18 cellular contexts compared by ENCODE assay signal in genomic region chr3:153099131-153099530, GRCh38.
DNase-seq lines count a peak whose midpoint lies in the region; ATAC-seq and TF ChIP-seq lines count a peak whose summit lies in the region.
"Had no signal": no experiment of that assay in that cellular context is flagged by ENCODE, and none has a peak within 500 bp of the region (broad histone marks: within the 10 kb centered on the region; RNA-seq: fewer than 3 reads in every experiment).

No MANE protein-coding gene starts in this region.

- peaks cover 65% of the 10 kb centered on the region for H3K4me1 Mint-ChIP-seq in Calu3 (ENCODE audit: low read depth, unreplicated experiment)
- no peaks in the 10 kb centered on the region for H3K4me1 Mint-ChIP-seq in activated CD4-positive, alpha-beta T cell treated with anti-CD3 and anti-CD28 coated beads, Interleukin-2, amount 10 ng/mL, durations not matched to agents 7 days and 5 days
- H3K4me1 Mint-ChIP-seq: B cell; CD8-positive, alpha-beta memory T cell had no signal

- H3K9ac ChIP-seq in mucosa of rectum (ENCODE audit: low read depth in 1 of 2, low read length in 2 of 2): no peak overlapping the region
- H3K9ac ChIP-seq: BLaER1, GM23248 had no signal

- no peaks in the 10 kb centered on the region for H3K27me3 Mint-ChIP-seq in Calu3 (ENCODE audit: unreplicated experiment)
- H3K27me3 Mint-ChIP-seq in activated CD4-positive, alpha-beta T cell treated with anti-CD3 and anti-CD28 coated beads, Interleukin-2, amount 10 ng/mL, durations not matched to agents 7 days and 5 days: no peaks in the 10 kb centered on the region
- H3K27me3 Mint-ChIP-seq: B cell; CD4-positive, CD25-positive, alpha-beta regulatory T cell; CD8-positive, alpha-beta memory T cell had no signal

- POLR2A ChIA-PET in activated CD4-positive, alpha-beta T cell treated with anti-CD3 and anti-CD28 coated beads, Interleukin-2, amount 10 ng/mL, durations not matched to agents 7 days and 5 days (lab: Charles Lee): no interaction called here

- H3K9me3 ChIP-seq in hepatocyte (ENCODE audit: low read depth): no peaks in the 10 kb centered on the region
- no peaks in the 10 kb centered on the region for H3K9me3 ChIP-seq in mucosa of rectum (ENCODE audit: control insufficient read depth in 2 of 2, low read length in 2 of 2)
- H3K9me3 ChIP-seq: BLaER1 had no signal

- no peaks in the 10 kb centered on the region for H3K79me2 ChIP-seq in hepatocyte

- CTCF ChIA-PET in Calu3 (lab: Charles Lee): no interaction called here
- CTCF ChIA-PET in activated CD4-positive, alpha-beta T cell treated with anti-CD3 and anti-CD28 coated beads, Interleukin-2, amount 10 ng/mL, durations not matched to agents 7 days and 5 days (lab: Charles Lee): no interaction called here

- no peaks in the 10 kb centered on the region for H4K20me1 ChIP-seq in hepatocyte (ENCODE audit: insufficient read depth, poor library complexity, severe bottlenecking)
- H4K20me1 ChIP-seq: BLaER1 had no signal

- H3K4me3 Mint-ChIP-seq in Calu3 (ENCODE audit: low read depth, unreplicated experiment): no peak overlapping the region
- no peak overlapping the region for H3K4me3 Mint-ChIP-seq in activated CD4-positive, alpha-beta T cell treated with anti-CD3 and anti-CD28 coated beads, Interleukin-2, amount 10 ng/mL, durations not matched to agents 7 days and 5 days
- H3K4me3 Mint-ChIP-seq: B cell; CD4-positive, CD25-positive, alpha-beta regulatory T cell; CD8-positive, alpha-beta memory T cell had no signal

- peaks cover 8% of the 10 kb centered on the region for H3K36me3 Mint-ChIP-seq in Calu3 (ENCODE audit: insufficient read depth, unreplicated experiment)
- no peaks in the 10 kb centered on the region for H3K36me3 Mint-ChIP-seq in activated CD4-positive, alpha-beta T cell treated with anti-CD3 and anti-CD28 coated beads, Interleukin-2, amount 10 ng/mL, durations not matched to agents 7 days and 5 days (ENCODE audit: low read depth)
- H3K36me3 Mint-ChIP-seq: CD4-positive, CD25-positive, alpha-beta regulatory T cell; CD8-positive, alpha-beta memory T cell had no signal

- TF ChIP-seq CTCF in Calu3 (IDR thresholded peaks at IDR 0.05; ENCODE audit: unreplicated experiment): no peak
- TF ChIP-seq CTCF in hepatocyte (IDR thresholded peaks at IDR 0.05; ENCODE audit: poor library complexity): no peak

- H3K27ac Mint-ChIP-seq in Calu3 (ENCODE audit: unreplicated experiment): peak overlapping the region; percentile 66
- no peak overlapping the region for H3K27ac Mint-ChIP-seq in activated CD4-positive, alpha-beta T cell treated with anti-CD3 and anti-CD28 coated beads, Interleukin-2, amount 10 ng/mL, durations not matched to agents 7 days and 5 days
- H3K27ac Mint-ChIP-seq: B cell; CD4-positive, CD25-positive, alpha-beta regulatory T cell; CD8-positive, alpha-beta memory T cell had no signal

- no peaks in the 10 kb centered on the region for H3K9me3 Mint-ChIP-seq in Calu3 (ENCODE audit: low read depth, unreplicated experiment)
- H3K9me3 Mint-ChIP-seq in activated CD4-positive, alpha-beta T cell treated with anti-CD3 and anti-CD28 coated beads, Interleukin-2, amount 10 ng/mL, durations not matched to agents 7 days and 5 days: no peaks in the 10 kb centered on the region
- H3K9me3 Mint-ChIP-seq: CD8-positive, alpha-beta memory T cell had no signal

- H3K36me3 ChIP-seq in hepatocyte (replicated peaks; ENCODE audit: insufficient read depth, low read depth) (no peaks in the 10 kb centered on the region), mucosa of rectum (ENCODE audit: control insufficient read depth in 2 of 2, insufficient read depth in 2 of 2, low read length in 2 of 2) (no peaks in the 10 kb centered on the region)
- H3K36me3 ChIP-seq: BLaER1 had no signal

- ATAC-seq in HG03108 (IDR thresholded peaks at IDR 0.05; ENCODE audit: unreplicated experiment) (no peak), GM19324 (IDR thresholded peaks at IDR 0.05; ENCODE audit: low FRiP score, unreplicated experiment) (no peak)

- H3K4me3 ChIP-seq in hepatocyte (no peak overlapping the region), mucosa of rectum (ENCODE audit: low read length in 2 of 2) (no peak overlapping the region)
- H3K4me3 ChIP-seq: BLaER1, GM23248 had no signal

- H3K9me2 ChIP-seq in hepatocyte (replicated peaks; ENCODE audit: insufficient read depth): no peaks in the 10 kb centered on the region

- H3K4me2 ChIP-seq in hepatocyte: no peak overlapping the region
- H3K4me2 ChIP-seq: BLaER1 had no signal

- DNase-seq in Calu3 (no peak), hepatocyte (ENCODE audit: low spot score) (no peak)
- no peak for DNase-seq in activated CD4-positive, alpha-beta T cell treated with anti-CD3 and anti-CD28 coated beads, Interleukin-2, amount 10 ng/mL, durations not matched to agents 7 days and 5 days
- DNase-seq: CD4-positive, CD25-positive, alpha-beta regulatory T cell; CD8-positive, alpha-beta memory T cell; DMS53; DMS79 treated with DMSO at 0.1 percent for 48 hours; GF-D8; GM23248; H7; HCEC 1CT had no signal

- 83% methylated on average over 9 of the region's 9 CpGs for WGBS in hepatocyte (ENCODE audit: low lambda C conversion rate, missing lambda C conversion rate)

- H3K27ac ChIP-seq in hepatocyte (peak overlapping the region; percentile 35), mucosa of rectum (ENCODE audit: low read depth in 2 of 2, low read length in 2 of 2) (peak overlapping the region; percentile 60 to 63)
- H3K27ac ChIP-seq: 22Rv1, BLaER1, C4-2B, GM23248 had no signal

- no peaks in the 10 kb centered on the region for H3K4me1 ChIP-seq in hepatocyte (ENCODE audit: insufficient read depth)
- peaks cover 9 to 12% of the 10 kb centered on the region in 2 donors for H3K4me1 ChIP-seq in mucosa of rectum (ENCODE audit: control insufficient read depth in 2 of 2, insufficient read depth in 2 of 2, low read length in 2 of 2)
- H3K4me1 ChIP-seq: BLaER1 had no signal

- H2AFZ ChIP-seq in hepatocyte: no peak overlapping the region
- H2AFZ ChIP-seq: GM23248 had no signal

- no TSS peak for BruUV-seq in Calu3 (replicated peaks; lab: Mats Ljungman, UMichigan)

- H3K27me3 ChIP-seq in hepatocyte (no peaks in the 10 kb centered on the region), mucosa of rectum (ENCODE audit: control insufficient read depth in 2 of 2, insufficient read depth in 2 of 2, low read length in 2 of 2) (no peaks in the 10 kb centered on the region)
- H3K27me3 ChIP-seq: BLaER1 had no signal

- intact Hi-C loops in Calu3 (cut with micrococcal nuclease; ENCODE audit: unreplicated experiment): loop anchor here (10.0 kb wide), 1 partner anchor 134 kb away; no protein-coding TSS in a partner anchor
